Comparison of ENCODE assay signal across 11 cellular contexts in the genomic region with DNA sequence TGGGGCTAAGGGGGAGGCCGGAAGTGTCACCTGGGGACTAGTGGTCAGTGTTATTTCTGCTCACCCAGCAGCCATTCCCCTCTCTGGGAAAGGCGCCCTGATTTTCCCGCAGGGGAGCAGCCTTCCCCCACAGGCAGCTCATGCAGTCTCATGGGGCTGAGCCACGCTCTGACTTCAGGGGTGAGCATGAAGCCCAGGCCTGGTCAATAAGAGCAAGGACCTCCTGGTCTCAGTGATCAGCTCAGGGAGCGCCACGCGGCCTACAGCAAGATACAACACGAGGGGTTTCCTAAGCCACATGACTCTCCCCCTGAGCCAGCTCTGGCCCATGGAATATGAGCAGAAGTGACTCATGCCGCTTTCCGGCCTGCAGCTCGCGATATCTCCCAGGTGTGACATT.
"Had no signal": no experiment of that assay in that cellular context is flagged by ENCODE, and none has a peak within 500 bp of the region (broad histone marks: within the 10 kb centered on the region; RNA-seq: fewer than 3 reads in every experiment).

No MANE protein-coding gene starts in this region.

- H3K27ac ChIP-seq: gastroesophageal sphincter, ovary, sigmoid colon had no signal

- H3K27me3 ChIP-seq: gastroesophageal sphincter, ovary, sigmoid colon had no signal

- H3K4me3 ChIP-seq: gastroesophageal sphincter, ovary, sigmoid colon had no signal

- H3K9me3 ChIP-seq: ovary had no signal

- H3K4me1 ChIP-seq: gastroesophageal sphincter, sigmoid colon had no signal

- H3K36me3 ChIP-seq: gastroesophageal sphincter, ovary, sigmoid colon had no signal

- DNase-seq: activated CD4-positive, alpha-beta T cell treated with anti-CD3 and anti-CD28 coated beads, Interleukin-2, amount 50 U/mL, for 4 hours; activated CD4-positive, CD25-positive, alpha-beta regulatory T cell treated with anti-CD3 and anti-CD28 coated beads, Interleukin-2, amount 50 U/mL, for 72 hours; caudate nucleus; erythroblast; kidney; left ventricle myocardium superior; ovary; sigmoid colon; T-helper 1 cell; T1000 had no signal
